10 cellular contexts compared by ENCODE assay signal in the genomic region with DNA sequence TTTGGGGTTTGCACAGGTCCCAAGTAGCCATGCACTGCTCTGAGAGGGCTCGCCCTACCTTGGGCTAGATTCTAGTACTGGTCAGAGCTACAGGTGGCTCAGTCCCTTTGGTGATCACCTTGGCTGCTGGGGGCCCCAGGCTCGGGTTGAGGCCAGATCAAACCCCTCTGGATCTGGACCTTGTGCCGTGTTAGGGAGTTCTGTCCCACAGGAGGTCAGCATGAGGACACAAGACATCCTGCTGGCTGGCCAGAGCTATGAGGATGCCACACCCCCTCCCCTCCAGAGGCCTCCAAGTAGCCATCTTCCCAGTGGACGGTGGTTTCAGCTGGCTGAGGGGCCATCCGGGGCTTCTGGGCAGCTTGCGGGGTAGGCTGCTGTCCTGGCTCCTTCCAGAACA. TPM values are rescaled to one million over a fixed set of nuclear protein-coding genes. Genes with fewer than 3 reads are reported as not detected.
"Had no signal": no experiment of that assay in that cellular context is flagged by ENCODE, and none has a peak within 500 bp of the region (broad histone marks: within the 10 kb centered on the region; RNA-seq: fewer than 3 reads in every experiment).

No MANE protein-coding gene starts in this region.

- H3K27ac ChIP-seq: GM23248 had no signal

- H3K4me1 ChIP-seq: HAP-1 had no signal

- DNase-seq: GM23248, GOT3, H7, HFFc6, KBM-7 had no signal

- H3K4me3 Mint-ChIP-seq: HFFc6, IgD-negative memory B cell had no signal

- H3K9me3 ChIP-seq: HAP-1 had no signal

- H3K4me3 ChIP-seq: GM23248, HAP-1 had no signal

- H3K9ac ChIP-seq: GM23248 had no signal

- H3K27ac Mint-ChIP-seq: HFFc6 had no signal

- H3K9me3 Mint-ChIP-seq: IgD-negative memory B cell had no signal

- H3K4me1 Mint-ChIP-seq: IgD-negative memory B cell had no signal

- H3K36me3 ChIP-seq: HAP-1 had no signal

- H3K36me3 Mint-ChIP-seq: IgD-negative memory B cell had no signal

- ATAC-seq: HCT116 had no signal

- H2AFZ ChIP-seq: GM23248 had no signal

RNA-seq across cellular contexts. Expression of a gene that starts 46.0 kb away (rescaled TPM):
- total RNA-seq: GM23248, H4, HFFc6, HT-29 had no signal
- polyA plus RNA-seq: GM23248, IgD-negative memory B cell had no signal
